Comparison of ENCODE assay signal across 23 cellular contexts in the genomic region with DNA sequence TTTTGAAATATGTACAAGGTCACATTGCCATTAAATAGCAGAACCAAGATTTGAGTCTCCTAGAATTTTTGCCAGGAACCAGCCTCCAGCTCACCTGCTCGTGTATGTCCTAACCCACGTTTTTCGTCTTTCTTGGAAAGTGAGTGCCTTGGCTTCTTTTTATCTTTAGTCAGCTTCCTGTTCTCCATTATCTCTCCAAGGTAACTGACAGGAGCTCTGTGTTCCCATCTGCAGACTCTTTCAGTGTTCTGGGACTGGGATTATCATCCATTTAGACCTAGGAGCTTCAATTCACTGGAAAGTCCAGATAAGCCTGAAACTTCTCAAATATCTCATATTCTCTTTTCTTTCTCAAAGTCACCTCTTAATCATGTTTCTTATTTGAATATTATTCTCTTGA.
A peak's percentile ranks its signal among the peaks of the same experiment; 100 is the strongest.
DNase-seq lines count a peak whose midpoint lies in the region; ATAC-seq, FAIRE-seq and TF ChIP-seq lines count a peak whose summit lies in the region.
"Had no signal": no experiment of that assay in that cellular context is flagged by ENCODE, and none has a peak within 500 bp of the region (broad histone marks: within the 10 kb centered on the region; RNA-seq: fewer than 3 reads in every experiment).

No MANE protein-coding gene starts in this region.

- no peak overlapping the region for H3K23ac ChIP-seq in H9 (ENCODE audit: insufficient read length, low read depth, low read length)

- TF ChIP-seq RAD21 in K562 (CRISPR knock-in tag; conservative IDR thresholded peaks at IDR 0.05 in 1 of 2, IDR thresholded peaks at IDR 0.05 in 1 of 2), result no peak

- H2BK12ac ChIP-seq in H9 (ENCODE audit: insufficient read length, low read depth, low read length), result no peak overlapping the region

- no peak overlapping the region for H4K5ac ChIP-seq in H9 (ENCODE audit: insufficient read length, low read depth, low read length)

- H3K4me2 ChIP-seq in H9 (ENCODE audit: insufficient read depth, insufficient read length, low read length), result no peak overlapping the region
- H3K4me2 ChIP-seq in K562 (ENCODE audit: insufficient read depth, low read length), result no peak overlapping the region
- H3K4me2 ChIP-seq: BLaER1 treated with 17β-estradiol and CSF1 and Interleukin-3, amounts not matched to agents 10 nM and 100 nM had no signal

- H3K4me3 ChIP-seq in K562, result no peak overlapping the region
- H3K4me3 ChIP-seq: BLaER1 treated with 17β-estradiol and CSF1 and Interleukin-3, amounts not matched to agents 10 nM and 100 nM; GM12878; GM23248 had no signal

- peak overlapping the region; percentile 23 to 68 (median 52); a peak in 3 of 7 replicates for H3K27ac Mint-ChIP-seq in H9
- H3K27ac Mint-ChIP-seq: B cell, HFFc6 had no signal

- no peak overlapping the region for H3K56ac ChIP-seq in H9 (ENCODE audit: insufficient read length, low read depth, low read length)

- H3K9ac ChIP-seq in H9 (ENCODE audit: extremely low read depth, insufficient read length, low read length) (no peak overlapping the region), K562 (ENCODE audit: insufficient read depth in 1 of 2, low read depth in 2 of 2, low read length in 2 of 2) (no peak overlapping the region)
- H3K9ac ChIP-seq: BLaER1 treated with 17β-estradiol and CSF1 and Interleukin-3, amounts not matched to agents 10 nM and 100 nM; GM23248 had no signal

- H3K27me3 ChIP-seq in H9 (ENCODE audit: insufficient read depth, low read length) (no peaks in the 10 kb centered on the region), K562 (ENCODE audit: control insufficient read depth in 2 of 2, insufficient read depth in 2 of 2, low read length in 2 of 2) (no peaks in the 10 kb centered on the region)
- H3K27me3 ChIP-seq: BLaER1 treated with 17β-estradiol and CSF1 and Interleukin-3, amounts not matched to agents 10 nM and 100 nM had no signal

- no peak for DNase-seq in H9
- peak; percentile 34 for DNase-seq in OCI-M1 (lab: John Stamatoyannopoulos, UW)
- DNase-seq in K562 (ENCODE audit: extremely low read depth in 1 of 4, low spot score in 3 of 4), result peak in 2 of 4 experiments; percentile 9 to 23
- DNase-seq in NCI-H2227 treated with DMSO at 0.1 percent for 48 hours (lab: John Stamatoyannopoulos, UW), result no peak
- no peak for DNase-seq in NCI-H146 treated with DMSO at 0.1 percent for 48 hours (lab: John Stamatoyannopoulos, UW; ENCODE audit: unreplicated experiment)
- DNase-seq in CD1c-positive myeloid dendritic cell (ENCODE audit: extremely low spot score), result no peak
- DNase-seq: 8988T; CD4-positive, CD25-positive, alpha-beta regulatory T cell; CD8-positive, alpha-beta memory T cell; COR-L47; DMS 273 treated with DMSO at 0.1 percent for 48 hours; DMS53; DND-41; EL; GM23248; HFFc6; IMR-90 had no signal

- CTCF ChIA-PET in K562 (lab: Yijun Ruan, JAX; ENCODE audit: low intra/inter-chr PET ratio), result no interaction called here

- H3K4me1 ChIP-seq in H9 (ENCODE audit: insufficient read depth, low read length) (no peaks in the 10 kb centered on the region), K562 (replicated peaks in 1 of 2; ENCODE audit: control insufficient read depth in 2 of 2, insufficient read depth in 2 of 2, low read length in 2 of 2) (no peaks in the 10 kb centered on the region; a peak in 1 of 5 replicates)
- H3K4me1 ChIP-seq: BLaER1 treated with 17β-estradiol and CSF1 and Interleukin-3, amounts not matched to agents 10 nM and 100 nM had no signal

- no peak overlapping the region for H3K4ac ChIP-seq in H9 (ENCODE audit: low read depth, low read length)

- H4K91ac ChIP-seq in H9 (ENCODE audit: insufficient read length, low read depth, low read length), result no peak overlapping the region

- H3K9me3 Mint-ChIP-seq in H9, result peaks cover 13% of the 10 kb centered on the region in 2 experiments

- H2AK5ac ChIP-seq in H9 (ENCODE audit: insufficient read length, low read length), result no peak overlapping the region

- no TSS peak for BruUV-seq in K562 (replicated peaks; lab: Mats Ljungman, UMichigan)

- H3K36me3 ChIP-seq in K562 (ENCODE audit: control insufficient read depth, insufficient read depth, low read length), result no peaks in the 10 kb centered on the region
- H3K36me3 ChIP-seq: BLaER1 treated with 17β-estradiol and CSF1 and Interleukin-3, amounts not matched to agents 10 nM and 100 nM had no signal

- H3K79me1 ChIP-seq in H9 (ENCODE audit: insufficient read depth, low read depth, low read length, poor library complexity, severe bottlenecking), result no peaks in the 10 kb centered on the region

- H2BK20ac ChIP-seq in H9 (ENCODE audit: low read depth, low read length, poor library complexity, severe bottlenecking), result no peak overlapping the region

- no peak for TF ChIP-seq POLR2A in K562 (conservative IDR thresholded peaks at IDR 0.05)

- H4K20me1 ChIP-seq in H9 (ENCODE audit: control insufficient read depth, insufficient read depth, insufficient read length), result no peaks in the 10 kb centered on the region
- H4K20me1 ChIP-seq in K562 (replicated peaks; ENCODE audit: control insufficient read depth, insufficient read depth, low read length), result no peaks in the 10 kb centered on the region
- H4K20me1 ChIP-seq: BLaER1 treated with 17β-estradiol and CSF1 and Interleukin-3, amounts not matched to agents 10 nM and 100 nM had no signal

- peak; percentile 15 for FAIRE-seq in K562 (lab: Jason Lieb, UNC)
- FAIRE-seq: GM12878, HTR-8/SVneo had no signal

- H3K36me3 Mint-ChIP-seq in H9 (ENCODE audit: insufficient read depth in 1 of 3, low read depth in 3 of 3), result peaks cover 13 to 43% (median 27%) of the 10 kb centered on the region in 3 experiments

- H3K4me1 Mint-ChIP-seq in H9, result peaks cover 3 to 7% of the 10 kb centered on the region in 2 experiments
- H3K4me1 Mint-ChIP-seq: B cell; CD8-positive, alpha-beta memory T cell had no signal

- H3K9me1 ChIP-seq in K562 (ENCODE audit: control insufficient read depth, insufficient read depth, low read length), result no peaks in the 10 kb centered on the region

- H3K9me3 ChIP-seq in H9 (ENCODE audit: control insufficient read depth, low read depth, low read length) (no peaks in the 10 kb centered on the region), K562 (replicated peaks; ENCODE audit: control insufficient read depth, insufficient read depth, low read depth, low read length) (no peaks in the 10 kb centered on the region; the same call in 1 of the 2 replicates)

- intact Hi-C loops in K562 (cut with micrococcal nuclease), result no loop called here

- no CpG with 5 or more reads among the region's 3 CpGs for WGBS in H9 (ENCODE audit: extremely low coverage, insufficient read length, low lambda C conversion rate)
- 5% methylated on average over 3 of the region's 3 CpGs for WGBS in K562 (ENCODE audit: insufficient coverage, low coverage, missing lambda C conversion rate)

- in situ Hi-C loops in K562 (cut with MboI), result no loop called here

- ATAC-seq in K562, result peak; percentile 73
- ATAC-seq in HG03108 (IDR thresholded peaks at IDR 0.05; ENCODE audit: unreplicated experiment), result no peak
- ATAC-seq: GM12878, HCT116 had no signal

- H3K18ac ChIP-seq in H9 (ENCODE audit: insufficient read length, low read depth, low read length), result no peak overlapping the region

- H3K79me2 ChIP-seq in H9 (ENCODE audit: insufficient read depth, low read length) (no peaks in the 10 kb centered on the region), K562 (ENCODE audit: control insufficient read depth, insufficient read depth, low read length) (no peaks in the 10 kb centered on the region)

- TF ChIP-seq EP300 in K562 (IDR thresholded peaks at IDR 0.05; ENCODE audit: low read length), result no peak; the same call in 1 of the 2 replicates

- H2BK120ac ChIP-seq in H9 (ENCODE audit: low read depth, low read length, poor library complexity, severe bottlenecking), result no peak overlapping the region

- no peaks in the 10 kb centered on the region for H3K23me2 ChIP-seq in H9 (ENCODE audit: insufficient read length, low read depth, low read length, poor library complexity, severe bottlenecking)

- POLR2A ChIA-PET in K562 (lab: Yijun Ruan, JAX), result interaction anchor here (0.5 kb wide), 1 partner anchor 311 kb away, joined by 3 read pairs; no protein-coding TSS in a partner anchor

- H2BK15ac ChIP-seq in H9 (ENCODE audit: low read depth, low read length), result no peak overlapping the region

- H3T11ph ChIP-seq in H9 (ENCODE audit: low read length), result no peak overlapping the region

- H3K14ac ChIP-seq in H9 (ENCODE audit: insufficient read depth, low read length), result no peak overlapping the region

- no peak overlapping the region for H2BK5ac ChIP-seq in H9 (ENCODE audit: insufficient read length, low read length)

- H3K27me3 Mint-ChIP-seq in H9 (ENCODE audit: low read depth), result no peaks in the 10 kb centered on the region
- H3K27me3 Mint-ChIP-seq: B cell; CD4-positive, CD25-positive, alpha-beta regulatory T cell; CD8-positive, alpha-beta memory T cell had no signal

- H2AFZ ChIP-seq in H9 (ENCODE audit: low read length) (no peak overlapping the region), K562 (ENCODE audit: low read depth, low read length) (no peak overlapping the region)
- H2AFZ ChIP-seq: GM23248 had no signal

- H3K4me3 Mint-ChIP-seq in H9, result no peak overlapping the region
- H3K4me3 Mint-ChIP-seq: B cell; CD4-positive, CD25-positive, alpha-beta regulatory T cell; CD8-positive, alpha-beta memory T cell; HFFc6 had no signal

- no peak for TF ChIP-seq CTCF in H9 (conservative IDR thresholded peaks at IDR 0.05)
- no peak for TF ChIP-seq CTCF in K562 (IDR thresholded peaks at IDR 0.05 in 2 of 3, conservative IDR thresholded peaks at IDR 0.05 in 1 of 3; ENCODE audit: insufficient read depth in 2 of 3, low read depth in 1 of 3, low read length in 3 of 3)

- H3K27ac ChIP-seq in H9 (ENCODE audit: insufficient read length, low read depth, low read length) (no peak overlapping the region), K562 (ENCODE audit: extremely low read depth, low read depth, low read length) (no peak overlapping the region)
- H3K27ac ChIP-seq: BLaER1 treated with 17β-estradiol and CSF1 and Interleukin-3, amounts not matched to agents 10 nM and 100 nM; GM23248 had no signal

- H4K8ac ChIP-seq in H9 (replicated peaks; ENCODE audit: insufficient read length, low read depth, low read length), result no peak overlapping the region

TF ChIP-seq in K562, 482 proteins besides CTCF, POLR2A, EP300 and RAD21 (continues in another document):
- TF ChIP-seq ESRRA (IDR thresholded peaks at IDR 0.05; ENCODE audit: borderline replicate concordance, low read depth), result 0 out of 2 replicates have a peak, but pooled peaks have one; percentile 22
- TF ChIP-seq CBFB (CRISPR knock-in tag; IDR thresholded peaks at IDR 0.05), result no peak
- TF ChIP-seq BRD4 (IDR thresholded peaks at IDR 0.05), result no peak
- peak; percentile 21; the same call in 1 of the 2 replicates for TF ChIP-seq CBFA2T3 (IDR thresholded peaks at IDR 0.05)
- TF ChIP-seq, protein P1, sequence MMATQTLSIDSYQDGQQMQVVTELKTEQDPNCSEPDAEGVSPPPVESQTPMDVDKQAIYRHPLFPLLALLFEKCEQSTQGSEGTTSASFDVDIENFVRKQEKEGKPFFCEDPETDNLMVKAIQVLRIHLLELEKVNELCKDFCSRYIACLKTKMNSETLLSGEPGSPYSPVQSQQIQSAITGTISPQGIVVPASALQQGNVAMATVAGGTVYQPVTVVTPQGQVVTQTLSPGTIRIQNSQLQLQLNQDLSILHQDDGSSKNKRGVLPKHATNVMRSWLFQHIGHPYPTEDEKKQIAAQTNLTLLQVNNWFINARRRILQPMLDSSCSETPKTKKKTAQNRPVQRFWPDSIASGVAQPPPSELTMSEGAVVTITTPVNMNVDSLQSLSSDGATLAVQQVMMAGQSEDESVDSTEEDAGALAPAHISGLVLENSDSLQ (IDR thresholded peaks at IDR 0.05), result peak; percentile 53
